Comparison of ENCODE assay signal across 18 cellular contexts in the genomic region with DNA sequence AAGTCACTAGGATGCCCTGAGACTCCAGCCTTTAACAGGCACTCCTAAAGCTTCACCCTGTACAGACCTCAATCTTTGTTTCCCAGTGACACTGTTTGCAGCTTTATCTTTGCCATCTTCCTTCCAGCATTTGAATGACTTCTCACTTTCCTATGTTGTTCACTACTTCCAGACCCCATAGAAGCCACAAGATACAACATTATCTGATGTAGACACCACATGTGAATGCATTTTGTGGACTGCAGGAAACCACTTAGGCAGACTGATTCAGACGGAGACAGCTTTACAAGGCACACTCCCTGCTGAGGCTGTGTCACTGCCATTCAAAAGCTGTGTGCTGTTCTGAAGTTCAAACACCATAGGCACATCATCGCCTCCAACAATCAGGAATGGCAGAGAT.
DNase-seq lines count a peak whose midpoint lies in the region; ATAC-seq and TF ChIP-seq lines count a peak whose summit lies in the region.
"Had no signal": no experiment of that assay in that cellular context is flagged by ENCODE, and none has a peak within 500 bp of the region (broad histone marks: within the 10 kb centered on the region; RNA-seq: fewer than 3 reads in every experiment).

No MANE protein-coding gene starts in this region.

- no peak for TF ChIP-seq CTCF in BE2C (IDR thresholded peaks at IDR 0.05; ENCODE audit: low read depth, low read length)
- no peak for TF ChIP-seq CTCF in endothelial cell (IDR thresholded peaks at IDR 0.05; ENCODE audit: unreplicated experiment)
- no peak for TF ChIP-seq CTCF in endodermal cell (conservative IDR thresholded peaks at IDR 0.05)

- 55% methylated on average over 2 of the region's 2 CpGs; no CpG with 5 or more reads in 1 of the 2 experiments for WGBS in endodermal cell (ENCODE audit: insufficient coverage in 1 of 2, insufficient read length in 1 of 2), 2 experiments

- no peak overlapping the region for H3K9ac ChIP-seq in SK-N-MC (ENCODE audit: insufficient read length)
- H3K9ac ChIP-seq in endodermal cell (ENCODE audit: extremely low read depth, low read length, poor library complexity, severe bottlenecking), result no peak overlapping the region
- H3K9ac ChIP-seq: KMS-11 had no signal

- H3K9me3 ChIP-seq in BE2C (no peaks in the 10 kb centered on the region), SK-N-MC (ENCODE audit: low read depth, low read length) (no peaks in the 10 kb centered on the region), endodermal cell (ENCODE audit: control insufficient read depth, low read length) (no peaks in the 10 kb centered on the region)
- H3K9me3 ChIP-seq: left ventricle myocardium inferior, right atrium auricular region, uterus had no signal

- H3K4me1 ChIP-seq in BE2C, result peaks cover 9% of the 10 kb centered on the region
- H3K4me1 ChIP-seq in endodermal cell (ENCODE audit: control insufficient read depth, insufficient read depth, low read length), result no peaks in the 10 kb centered on the region
- H3K4me1 ChIP-seq: left ventricle myocardium inferior, right atrium auricular region, uterus had no signal

- H3K27me3 ChIP-seq in BE2C (no peaks in the 10 kb centered on the region), endodermal cell (ENCODE audit: control insufficient read depth, insufficient read depth, low read length, poor library complexity, severe bottlenecking) (no peaks in the 10 kb centered on the region)
- H3K27me3 ChIP-seq: right atrium auricular region, uterus had no signal

- DNase-seq in BE2C, result peak; percentile 40
- DNase-seq in ELF-1 (ENCODE audit: low read depth, low spot score), result peak; percentile 16
- peak; percentile 56 for DNase-seq in SK-N-MC (ENCODE audit: low read depth, low spot score)
- no peak for DNase-seq in endothelial cell (ENCODE audit: low spot score)
- DNase-seq in endodermal cell, result no peak
- DNase-seq: aorta; hippocampal formation; left ventricle myocardium inferior; naive thymus-derived CD8-positive, alpha-beta T cell; NCI-H1436 treated with DMSO at 0.1 percent for 48 hours; NCI-H748 treated with DMSO at 0.1 percent for 48 hours; SIG-M5; stimulated activated naive B cell treated with anti-CD40 and anti-IgM and Interleukin-4, amounts not matched to agents 10 μg/mL and 1 μg/mL and 100 μg/mL, for 72 hours; uterus had no signal

- H3K9me3 Mint-ChIP-seq in endothelial cell (ENCODE audit: unreplicated experiment) (no peaks in the 10 kb centered on the region), endodermal cell (no peaks in the 10 kb centered on the region)
- H3K9me3 Mint-ChIP-seq: naive thymus-derived CD8-positive, alpha-beta T cell; stimulated activated naive B cell treated with anti-CD40 and anti-IgM and Interleukin-4, amounts not matched to agents 10 μg/mL and 1 μg/mL and 100 μg/mL, for 72 hours had no signal

- H3K27me3 Mint-ChIP-seq in endothelial cell (ENCODE audit: unreplicated experiment) (no peaks in the 10 kb centered on the region), endodermal cell (ENCODE audit: insufficient read depth) (no peaks in the 10 kb centered on the region)

- H3K27ac Mint-ChIP-seq in endothelial cell (ENCODE audit: unreplicated experiment) (peak overlapping the region; percentile 13), endodermal cell (no peak overlapping the region)
- H3K27ac Mint-ChIP-seq: naive thymus-derived CD8-positive, alpha-beta T cell; stimulated activated naive B cell treated with anti-CD40 and anti-IgM and Interleukin-4, amounts not matched to agents 10 μg/mL and 1 μg/mL and 100 μg/mL, for 72 hours had no signal

- H3K27ac ChIP-seq in SK-N-MC (no peak overlapping the region), endodermal cell (ENCODE audit: low read depth, low read length) (no peak overlapping the region)
- H3K27ac ChIP-seq: KMS-11, left ventricle myocardium inferior, right atrium auricular region, uterus had no signal

- ATAC-seq in GM21447 (IDR thresholded peaks at IDR 0.05; ENCODE audit: unreplicated experiment) (no peak), HG02981 (IDR thresholded peaks at IDR 0.05; ENCODE audit: unreplicated experiment) (no peak)
- ATAC-seq: naive thymus-derived CD8-positive, alpha-beta T cell; stimulated activated naive B cell treated with anti-CD40 and anti-IgM and Interleukin-4, amounts not matched to agents 10 μg/mL and 1 μg/mL and 100 μg/mL, for 72 hours had no signal

- H3K4me3 Mint-ChIP-seq in endothelial cell (ENCODE audit: unreplicated experiment) (no peak overlapping the region), endodermal cell (no peak overlapping the region)
- H3K4me3 Mint-ChIP-seq: naive thymus-derived CD8-positive, alpha-beta T cell; stimulated activated naive B cell treated with anti-CD40 and anti-IgM and Interleukin-4, amounts not matched to agents 10 μg/mL and 1 μg/mL and 100 μg/mL, for 72 hours had no signal

- no peaks in the 10 kb centered on the region for H3K36me3 Mint-ChIP-seq in endothelial cell (ENCODE audit: low read depth, unreplicated experiment)
- H3K36me3 Mint-ChIP-seq in endodermal cell (ENCODE audit: low read depth), result no peaks in the 10 kb centered on the region
- H3K36me3 Mint-ChIP-seq: naive thymus-derived CD8-positive, alpha-beta T cell; stimulated activated naive B cell treated with anti-CD40 and anti-IgM and Interleukin-4, amounts not matched to agents 10 μg/mL and 1 μg/mL and 100 μg/mL, for 72 hours had no signal

- H3K4me1 Mint-ChIP-seq in endothelial cell (ENCODE audit: unreplicated experiment) (peaks cover 7% of the 10 kb centered on the region), endodermal cell (peaks cover 22% of the 10 kb centered on the region)
- H3K4me1 Mint-ChIP-seq: naive thymus-derived CD8-positive, alpha-beta T cell; stimulated activated naive B cell treated with anti-CD40 and anti-IgM and Interleukin-4, amounts not matched to agents 10 μg/mL and 1 μg/mL and 100 μg/mL, for 72 hours had no signal

- no peak overlapping the region for H3K4me3 ChIP-seq in BE2C (ENCODE audit: low read depth, low read length)
- H3K4me3 ChIP-seq in SK-N-MC, result no peak overlapping the region
- H3K4me3 ChIP-seq in endodermal cell (ENCODE audit: low read length), result no peak overlapping the region
- H3K4me3 ChIP-seq: left ventricle myocardium inferior, right atrium auricular region, uterus had no signal

- H3K36me3 ChIP-seq in BE2C (no peaks in the 10 kb centered on the region), SK-N-MC (ENCODE audit: insufficient read depth, low read length) (no peaks in the 10 kb centered on the region), endodermal cell (ENCODE audit: control insufficient read depth, insufficient read depth, low read length) (no peaks in the 10 kb centered on the region)
- H3K36me3 ChIP-seq: left ventricle myocardium inferior, right atrium auricular region, uterus had no signal

Comparison
In these comparisons a context has a peak if more than half of its experiments do, and no peak if none do; other contexts are left out.
1. DNase-seq: peak in BE2C (single experiment), ELF-1 (single experiment) and SK-N-MC (single experiment); none in endothelial cell (single experiment) and endodermal cell (single experiment).